In the genomic region with DNA sequence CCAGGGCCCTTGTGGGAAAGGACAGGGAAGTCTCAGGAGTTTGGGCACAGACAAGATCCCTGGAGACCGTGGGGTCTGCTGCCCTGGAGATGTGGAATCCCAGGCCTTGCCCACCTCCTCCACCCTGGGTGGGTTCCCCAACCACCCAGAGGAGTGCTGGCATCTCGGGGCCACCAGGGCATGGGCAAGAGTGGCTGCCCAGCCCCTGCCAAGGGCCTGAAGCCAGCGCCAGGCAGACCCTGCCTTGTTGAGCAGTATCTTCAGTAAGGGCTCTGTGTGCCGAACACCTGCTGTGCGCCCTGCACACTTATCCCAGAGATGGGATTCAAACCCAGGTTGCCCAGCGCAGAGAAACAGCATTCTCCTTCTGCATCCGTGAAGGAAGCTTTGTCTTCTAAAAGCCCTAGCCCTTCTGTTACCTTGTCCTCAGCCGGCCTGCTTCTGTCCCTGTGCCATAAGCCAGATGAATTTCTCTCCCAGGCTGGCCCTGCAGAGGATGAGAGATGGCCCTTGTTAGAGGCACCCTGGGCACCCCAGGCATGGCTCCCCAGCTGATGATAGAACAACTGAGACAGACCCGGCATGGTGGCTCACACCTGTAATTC, we compare ENCODE assay signal across 17 cellular contexts. TPM values are rescaled to one million over a fixed set of nuclear protein-coding genes. Genes with fewer than 3 reads are reported as not detected.
DNase-seq lines count a peak whose midpoint lies in the region; ATAC-seq and TF ChIP-seq lines count a peak whose summit lies in the region.
"Had no signal": no experiment of that assay in that cellular context is flagged by ENCODE, and none has a peak within 500 bp of the region (broad histone marks: within the 10 kb centered on the region; RNA-seq: fewer than 3 reads in every experiment).

No MANE protein-coding gene starts in this region.

- no peak for ATAC-seq in Right ventricle myocardium superior (ENCODE audit: poor library complexity)
- no peak for ATAC-seq in HG03135 (IDR thresholded peaks at IDR 0.05; ENCODE audit: unreplicated experiment)

- H3K36me3 Mint-ChIP-seq in brain: no peaks in the 10 kb centered on the region
- H3K36me3 Mint-ChIP-seq: activated naive CD8-positive, alpha-beta T cell treated with anti-CD3 and anti-CD28 coated beads for 36 hours had no signal

- no peak for TF ChIP-seq POLR2A in transverse colon (IDR thresholded peaks at IDR 0.05)

- H3K4me1 ChIP-seq in cardiac muscle cell (ENCODE audit: low read depth) (peaks cover 40% of the 10 kb centered on the region), mesodermal cell (ENCODE audit: control insufficient read depth, insufficient read depth, low read length, poor library complexity, severe bottlenecking) (peaks cover 23% of the 10 kb centered on the region), transverse colon (peaks cover 0 to 18% (median 3%) of the 10 kb centered on the region in 4 donors)
- H3K4me1 ChIP-seq: uterus had no signal

- H3K27ac ChIP-seq in cardiac muscle cell (peak overlapping the region; percentile 76), mesodermal cell (ENCODE audit: low read depth, low read length, severe bottlenecking) (peak overlapping the region; percentile 25), transverse colon (peak overlapping the region; percentile 5 to 51 (median 42))
- H3K27ac ChIP-seq: epithelial cell of prostate, ovary had no signal

- H3K36me3 ChIP-seq in cardiac muscle cell (no peaks in the 10 kb centered on the region), mesodermal cell (ENCODE audit: control insufficient read depth, insufficient read depth, low read length) (no peaks in the 10 kb centered on the region), transverse colon (no peaks in the 10 kb centered on the region)
- H3K36me3 ChIP-seq: ovary, uterus had no signal

- H3K27ac Mint-ChIP-seq in brain: peak overlapping the region in 3 of 5 experiments; percentile 55 to 64 (median 60)

- H3K4me3 ChIP-seq in cardiac muscle cell: no peak overlapping the region
- no peak overlapping the region for H3K4me3 ChIP-seq in mesodermal cell (ENCODE audit: extremely low read depth, insufficient read depth, low read length, poor library complexity, severe bottlenecking)
- H3K4me3 ChIP-seq in transverse colon: no peak overlapping the region
- H3K4me3 ChIP-seq: ovary, uterus had no signal

- intact Hi-C loops in Right ventricle myocardium superior (cut with DNase I) (no loop called here), transverse colon (cut with DNase I; ENCODE audit: low total_unique reads) (no loop called here)

- no peaks in the 10 kb centered on the region for H3K27me3 Mint-ChIP-seq in brain
- H3K27me3 Mint-ChIP-seq: activated naive CD8-positive, alpha-beta T cell treated with anti-CD3 and anti-CD28 coated beads for 36 hours had no signal

- DNase-seq in cardiac muscle cell (ENCODE audit: low read depth in 1 of 2, low spot score in 1 of 2) (no peak), Right ventricle myocardium superior (no peak), transverse colon (no peak), SKM-1 treated with dmso at 0.1 percent for 144 hours (lab: John Stamatoyannopoulos, UW; ENCODE audit: unreplicated experiment) (no peak), NCI-H2081 (lab: John Stamatoyannopoulos, UW) (no peak)
- DNase-seq: activated naive CD8-positive, alpha-beta T cell treated with anti-CD3 and anti-CD28 coated beads for 36 hours; central memory CD4-positive, alpha-beta T cell; DMS79 treated with DMSO at 0.1 percent for 48 hours; hippocampal formation; NCI-H446 treated with DMSO at 0.1 percent for 48 hours; T-helper 9 cell; uterus had no signal

- H3K4me1 Mint-ChIP-seq in brain: peaks cover 34% of the 10 kb centered on the region

- WGBS in mesodermal cell (ENCODE audit: insufficient coverage in 2 of 2), 2 experiments: 94 to 95% methylated on average over 9 of the region's 9 CpGs
- WGBS in transverse colon (ENCODE audit: low coverage in 1 of 2), 2 donors: 60 to 88% methylated on average over 1 to 9 of the region's 9 CpGs

- in situ Hi-C loops in transverse colon (cut with MboI; ENCODE audit: low pct_ligation_motif_present in 1 of 4, low pct_unique_long_range_greater_than_20kb in 1 of 4, low sequenced_read_pairs in 3 of 4): no loop called here

- H3K27me3 ChIP-seq in cardiac muscle cell: no peaks in the 10 kb centered on the region
- H3K27me3 ChIP-seq in transverse colon: peaks cover 8% of the 10 kb centered on the region
- H3K27me3 ChIP-seq: ovary, uterus had no signal

- H3K4me3 Mint-ChIP-seq in brain: no peak overlapping the region
- H3K4me3 Mint-ChIP-seq: activated naive CD8-positive, alpha-beta T cell treated with anti-CD3 and anti-CD28 coated beads for 36 hours had no signal

- no peak for TF ChIP-seq CTCF in cardiac muscle cell (IDR thresholded peaks at IDR 0.05; ENCODE audit: low read depth, low read length)
- TF ChIP-seq CTCF in brain (conservative IDR thresholded peaks at IDR 0.05): no peak
- TF ChIP-seq CTCF in transverse colon (IDR thresholded peaks at IDR 0.05): no peak

- H3K9me3 Mint-ChIP-seq in brain: peaks cover 0 to 3% (median 0%) of the 10 kb centered on the region in 5 experiments
- H3K9me3 Mint-ChIP-seq: activated naive CD8-positive, alpha-beta T cell treated with anti-CD3 and anti-CD28 coated beads for 36 hours had no signal

- no peak for TF ChIP-seq EP300 in transverse colon (IDR thresholded peaks at IDR 0.05; ENCODE audit: low read depth)

- H3K9me3 ChIP-seq in cardiac muscle cell (ENCODE audit: low read depth): no peaks in the 10 kb centered on the region
- H3K9me3 ChIP-seq in mesodermal cell (ENCODE audit: control insufficient read depth, low read length): no peaks in the 10 kb centered on the region
- H3K9me3 ChIP-seq in transverse colon: no peaks in the 10 kb centered on the region
- H3K9me3 ChIP-seq: ovary, uterus had no signal

RNA-seq across cellular contexts. Expression of a gene that starts 32.4 kb away (rescaled TPM):
- total RNA-seq in cardiac muscle cell (2.0 and 5.2 TPM in 2 replicates), Right ventricle myocardium superior (not detected), transverse colon (not detected)
- polyA plus RNA-seq in cardiac muscle cell (1.7 and 2.3 TPM in 2 replicates), brain (ENCODE audit: insufficient read depth, low read depth, low replicate concordance) (9.8 TPM)
- polyA plus RNA-seq in mesodermal cell (2013, experiment 1 of 2): not detected
- not detected for polyA plus RNA-seq in mesodermal cell (2013, experiment 2 of 2)
- total RNA-seq: activated naive CD8-positive, alpha-beta T cell treated with anti-CD3 and anti-CD28 coated beads for 36 hours; ovary; uterus had no signal

RNA-seq across cellular contexts. Expression of a gene that starts 49.8 kb away (rescaled TPM):
- total RNA-seq in cardiac muscle cell (15.0 and 65.2 TPM in 2 replicates), Right ventricle myocardium superior (1.7 TPM), transverse colon (1 to 10 TPM; 1.2 to 7.9 (median 3.6) TPM)
- polyA plus RNA-seq in cardiac muscle cell (17.7 and 112 TPM in 2 replicates), brain (ENCODE audit: insufficient read depth, low read depth, low replicate concordance) (66.4 TPM)
- 67.6 TPM for polyA plus RNA-seq in mesodermal cell (2013, experiment 1 of 2)
- 73.0 TPM for polyA plus RNA-seq in mesodermal cell (2013, experiment 2 of 2)

Comparison
In these comparisons a context has a peak if more than half of its experiments do, and no peak if none do; other contexts are left out.
1. H3K27ac ChIP-seq: peak in every context shown above with its lines; median percentile 76 in cardiac muscle cell; 42 in transverse colon; 25 in mesodermal cell.